Comparison of ENCODE assay signal across 19 cellular contexts in the genomic region with DNA sequence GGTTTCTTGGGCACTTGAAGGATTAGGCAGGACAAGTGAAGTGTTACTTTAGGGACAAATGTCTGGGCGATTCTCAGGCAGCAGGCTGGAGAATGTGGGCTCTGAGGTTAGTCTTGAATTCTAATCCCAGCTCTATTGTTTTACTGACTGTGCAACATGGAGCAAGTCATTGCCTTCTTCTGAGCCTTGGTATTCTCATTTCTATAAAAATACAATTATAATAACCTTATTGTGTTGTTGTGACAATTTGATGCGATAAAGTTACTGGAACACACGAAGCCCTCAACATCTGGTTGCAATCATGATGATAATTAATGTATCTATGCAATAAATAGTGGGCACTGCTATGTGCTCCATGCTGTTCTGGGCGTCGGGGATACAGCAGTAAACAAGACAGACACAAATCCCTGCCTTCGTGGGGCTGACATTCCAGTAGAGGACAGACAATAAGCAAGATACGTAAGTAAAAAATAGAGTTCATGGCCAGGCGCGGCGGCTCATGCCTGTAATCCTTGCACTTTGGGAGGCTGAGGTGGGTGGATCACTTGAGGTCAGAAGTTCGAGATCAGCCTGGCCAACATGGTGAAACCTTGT.
DNase-seq lines count a peak whose midpoint lies in the region; ATAC-seq, FAIRE-seq and TF ChIP-seq lines count a peak whose summit lies in the region.
"Had no signal": no experiment of that assay in that cellular context is flagged by ENCODE, and none has a peak within 500 bp of the region (broad histone marks: within the 10 kb centered on the region; RNA-seq: fewer than 3 reads in every experiment).

No MANE protein-coding gene starts in this region.

- no peak overlapping the region for H2BK20ac ChIP-seq in H1 (ENCODE audit: low read length)

- no peak overlapping the region for H2BK12ac ChIP-seq in H1 (ENCODE audit: low read depth, low read length)

- H3K4me3 ChIP-seq in BLaER1 treated with 17β-estradiol and CSF1 and Interleukin-3, amounts not matched to agents 10 nM and 100 nM: peak overlapping the region in 1 of 10 experiments; percentile 15; a peak in 1 of 20 replicates
- H3K4me3 ChIP-seq in H1 (ENCODE audit: extremely low read depth in 1 of 4, insufficient read depth in 2 of 4, low read depth in 3 of 4, low read length in 4 of 4): no peak overlapping the region
- H3K4me3 ChIP-seq: Peyer's patch, psoas muscle, tibial artery had no signal

- H3K4me1 ChIP-seq in BLaER1 treated with 17β-estradiol and CSF1 and Interleukin-3, amounts not matched to agents 10 nM and 100 nM: peaks cover 43 to 85% (median 70%) of the 10 kb centered on the region in 10 experiments
- H3K4me1 ChIP-seq in H1 (replicated peaks in 1 of 4; ENCODE audit: control insufficient read depth in 3 of 4, insufficient read depth in 4 of 4, low read length in 3 of 4): peaks cover 0 to 12% (median 2%) of the 10 kb centered on the region in 4 experiments; a peak in 2 of 7 replicates
- H3K4me1 ChIP-seq: Peyer's patch, psoas muscle had no signal

- H3K9ac ChIP-seq in BLaER1 treated with 17β-estradiol and CSF1 and Interleukin-3, amounts not matched to agents 10 nM and 100 nM: peak overlapping the region in 9 of 11 experiments; percentile 13 to 71 (median 62); a peak in 16 of 22 replicates
- no peak overlapping the region; a peak in 1 of 7 replicates for H3K9ac ChIP-seq in H1 (replicated peaks in 1 of 4; ENCODE audit: extremely low read depth in 1 of 4, low read depth in 3 of 4, low read length in 3 of 4)

- H3K23ac ChIP-seq in H1 (ENCODE audit: insufficient read length): no peak overlapping the region

- H3K27me3 ChIP-seq in BLaER1 treated with 17β-estradiol and CSF1 and Interleukin-3, amounts not matched to agents 10 nM and 100 nM: no peaks in the 10 kb centered on the region
- H3K27me3 ChIP-seq in H1 (replicated peaks in 1 of 4; ENCODE audit: control insufficient read depth in 3 of 4, extremely low read depth in 1 of 4, insufficient read depth in 3 of 4, low read length in 3 of 4): no peaks in the 10 kb centered on the region
- H3K27me3 ChIP-seq: Peyer's patch, tibial artery had no signal

- no peak overlapping the region for H3K14ac ChIP-seq in H1 (ENCODE audit: insufficient read length)

- CTCF ChIA-PET in H1 (lab: Charles Lee; ENCODE audit: partially characterized antibody): interaction anchor here (0.7 to 1.5 kb wide), 2 partner anchors 9 to 37 kb away, joined by 3 to 4 read pairs; no protein-coding TSS in a partner anchor

- H2BK5ac ChIP-seq in H1 (ENCODE audit: low read depth, low read length): no peak overlapping the region

- no peak for TF ChIP-seq POLR2A in H1 (IDR thresholded peaks at IDR 0.05; ENCODE audit: control extremely low read depth in 1 of 2, low read depth in 2 of 2, low read length in 2 of 2)

- peak overlapping the region in 9 of 11 experiments; percentile 28 to 81 (median 77); a peak in 18 of 22 replicates for H3K27ac ChIP-seq in BLaER1 treated with 17β-estradiol and CSF1 and Interleukin-3, amounts not matched to agents 10 nM and 100 nM
- H3K27ac ChIP-seq in H1 (ENCODE audit: low read depth, low read length): no peak overlapping the region
- H3K27ac ChIP-seq: Peyer's patch, psoas muscle had no signal

- H3K56ac ChIP-seq in H1 (replicated peaks; ENCODE audit: insufficient read length, low read depth, low read length): no peak overlapping the region

- TF ChIP-seq CTCF in H1 (IDR thresholded peaks at IDR 0.05; ENCODE audit: control extremely low read depth in 1 of 3, insufficient read depth in 1 of 3, low read depth in 1 of 3, low read length in 3 of 3) (no peak), nephron progenitor cell (IDR thresholded peaks at IDR 0.05) (no peak)

- peak overlapping the region; percentile 49 for H3K4me3 Mint-ChIP-seq in nephron progenitor cell
- H3K4me3 Mint-ChIP-seq in natural killer cell treated with Interleukin-12 subunit alpha and Interleukin-12 subunit beta and Interleukin-15 and Interleukin-18, amount 100 ng/mL, for 72 hours: no peak overlapping the region
- H3K4me3 Mint-ChIP-seq: activated CD8-positive, alpha-beta T cell treated with anti-CD3 and anti-CD28 coated beads for 36 hours; IgD-negative memory B cell had no signal

- H2AK5ac ChIP-seq in H1 (ENCODE audit: low read depth, low read length): peak overlapping the region; percentile 68; the same call in 1 of the 2 replicates

- no peak overlapping the region for H4K8ac ChIP-seq in H1 (ENCODE audit: extremely low read depth, insufficient read depth, low read length)

- H3K36me3 Mint-ChIP-seq in nephron progenitor cell (ENCODE audit: low read depth): peaks cover 9% of the 10 kb centered on the region
- H3K36me3 Mint-ChIP-seq in natural killer cell treated with Interleukin-12 subunit alpha and Interleukin-12 subunit beta and Interleukin-15 and Interleukin-18, amount 100 ng/mL, for 72 hours: no peaks in the 10 kb centered on the region
- H3K36me3 Mint-ChIP-seq: IgD-negative memory B cell had no signal

- H2AFZ ChIP-seq in H1 (ENCODE audit: low read length): no peak overlapping the region

- no peaks in the 10 kb centered on the region for H3K79me2 ChIP-seq in H1 (ENCODE audit: control insufficient read depth in 1 of 2, insufficient read depth in 2 of 2, low read length in 2 of 2)

- no peaks in the 10 kb centered on the region for H3K27me3 Mint-ChIP-seq in nephron progenitor cell (ENCODE audit: low read depth, poor library complexity)
- H3K27me3 Mint-ChIP-seq in natural killer cell treated with Interleukin-12 subunit alpha and Interleukin-12 subunit beta and Interleukin-15 and Interleukin-18, amount 100 ng/mL, for 72 hours: peaks cover 0 to 11% of the 10 kb centered on the region in 2 donors

- H2BK120ac ChIP-seq in H1 (replicated peaks; ENCODE audit: low read depth, low read length): no peak overlapping the region

- DNase-seq in H1 (ENCODE audit: low read depth in 1 of 2, low spot score in 2 of 2): no peak
- DNase-seq in nephron progenitor cell: peak; percentile 20
- no peak for DNase-seq in stimulated activated naive CD8-positive, alpha-beta T cell treated with anti-CD3 and anti-CD28 coated beads, Interleukin-15, Interleukin-2, amounts not matched to agents 100 U/mL and 50 U/mL, for 24 hours
- DNase-seq in NCI-H1694 (lab: John Stamatoyannopoulos, UW): no peak
- DNase-seq in natural killer cell treated with Interleukin-12 subunit alpha and Interleukin-12 subunit beta and Interleukin-15 and Interleukin-18, amount 100 ng/mL, for 72 hours (ENCODE audit: low spot score): no peak
- DNase-seq: activated CD8-positive, alpha-beta T cell treated with anti-CD3 and anti-CD28 coated beads for 36 hours; DND-41; NCI-H1105 treated with DMSO at 0.1 percent for 48 hours; NCI-H510A; Peyer's patch; psoas muscle; stimulated activated CD8-positive, alpha-beta memory T cell treated with anti-CD3 and anti-CD28 coated beads, Interleukin-4, amount 100 ng/mL, for 48 hours had no signal

- H4K5ac ChIP-seq in H1 (ENCODE audit: insufficient read length, low read depth, low read length): no peak overlapping the region

- no peak overlapping the region for H3K4ac ChIP-seq in H1 (replicated peaks; ENCODE audit: insufficient read length, low read depth, low read length)

- H3K36me3 ChIP-seq in BLaER1 treated with 17β-estradiol and CSF1 and Interleukin-3, amounts not matched to agents 10 nM and 100 nM: no peaks in the 10 kb centered on the region
- no peaks in the 10 kb centered on the region for H3K36me3 ChIP-seq in H1 (ENCODE audit: control insufficient read depth in 2 of 4, insufficient read depth in 4 of 4, low read length in 3 of 4)
- H3K36me3 ChIP-seq: Peyer's patch, tibial artery had no signal

- 79% methylated on average over 11 of the region's 11 CpGs; no CpG with 5 or more reads in 1 of the 2 experiments for WGBS in H1 (ENCODE audit: extremely low coverage in 1 of 2, insufficient coverage in 1 of 2, insufficient read length in 1 of 2, insufficient replicate concordance in 2 of 2, low coverage in 1 of 2, low lambda C conversion rate in 2 of 2, missing lambda C conversion rate in 1 of 2), 2 experiments

- peaks cover 9 to 14% (median 13%) of the 10 kb centered on the region in 11 experiments; a peak in 19 of 22 replicates for H3K9me3 ChIP-seq in BLaER1 treated with 17β-estradiol and CSF1 and Interleukin-3, amounts not matched to agents 10 nM and 100 nM (replicated peaks in 1 of 11)
- peaks cover 0 to 7% of the 10 kb centered on the region in 2 experiments; a peak in 1 of 4 replicates for H3K9me3 ChIP-seq in H1 (ENCODE audit: insufficient read depth in 2 of 2, low read depth in 1 of 2, low read length in 1 of 2)
- H3K9me3 ChIP-seq: Peyer's patch, psoas muscle, tibial artery had no signal

- H3K4me1 Mint-ChIP-seq in nephron progenitor cell: peaks cover 81% of the 10 kb centered on the region
- peaks cover 8 to 9% of the 10 kb centered on the region in 2 donors for H3K4me1 Mint-ChIP-seq in natural killer cell treated with Interleukin-12 subunit alpha and Interleukin-12 subunit beta and Interleukin-15 and Interleukin-18, amount 100 ng/mL, for 72 hours (ENCODE audit: low read depth in 2 of 2)

- POLR2A ChIA-PET in H1 (lab: Charles Lee; ENCODE audit: partially characterized antibody): no interaction called here

- H4K91ac ChIP-seq in H1 (replicated peaks; ENCODE audit: insufficient read length, low read length): no peak overlapping the region

- no peaks in the 10 kb centered on the region for H4K20me1 ChIP-seq in BLaER1 treated with 17β-estradiol and CSF1 and Interleukin-3, amounts not matched to agents 10 nM and 100 nM
- H4K20me1 ChIP-seq in H1 (replicated peaks in 1 of 2; ENCODE audit: control insufficient read depth in 1 of 2, insufficient read depth in 2 of 2, low read length in 2 of 2): no peaks in the 10 kb centered on the region

- H3K4me2 ChIP-seq in BLaER1 treated with 17β-estradiol and CSF1 and Interleukin-3, amounts not matched to agents 10 nM and 100 nM: peak overlapping the region; percentile 32 to 90 (median 82); a peak in 21 of 22 replicates
- H3K4me2 ChIP-seq in H1 (ENCODE audit: insufficient read depth in 1 of 2, low read depth in 2 of 2, low read length in 2 of 2): no peak overlapping the region

- TF ChIP-seq EP300 in Ishikawa (IDR thresholded peaks at IDR 0.05; ENCODE audit: borderline replicate concordance) (no peak; the same call in 1 of the 2 replicates), H1 (IDR thresholded peaks at IDR 0.05; ENCODE audit: borderline replicate concordance in 1 of 2, low read depth in 2 of 2, low read length in 2 of 2) (no peak)

- no peak overlapping the region for H2BK15ac ChIP-seq in H1 (ENCODE audit: low read length)

- H3K27ac Mint-ChIP-seq in nephron progenitor cell: peak overlapping the region; percentile 99
- no peak overlapping the region for H3K27ac Mint-ChIP-seq in natural killer cell treated with Interleukin-12 subunit alpha and Interleukin-12 subunit beta and Interleukin-15 and Interleukin-18, amount 100 ng/mL, for 72 hours
- H3K27ac Mint-ChIP-seq: activated CD8-positive, alpha-beta T cell treated with anti-CD3 and anti-CD28 coated beads for 36 hours; activated T-helper 2 cell treated with anti-CD3 and anti-CD28 coated beads, Interferon-gamma antibody, Interleukin-2, Interleukin-4, amounts not matched to agents 10 μg/mL and 5 μg/mL and 100 μg/mL, durations not matched to agents 14 hours and 24 hours and 36 hours had no signal

- H3K23me2 ChIP-seq in H1 (ENCODE audit: low read depth, low read length): no peaks in the 10 kb centered on the region

- no peak for TF ChIP-seq RAD21 in Ishikawa (IDR thresholded peaks at IDR 0.05; ENCODE audit: low read depth)
- TF ChIP-seq RAD21 in H1 (IDR thresholded peaks at IDR 0.05 in 1 of 2, conservative IDR thresholded peaks at IDR 0.05 in 1 of 2; ENCODE audit: low read depth in 2 of 2, low read length in 2 of 2): no peak

- no peak for ATAC-seq in stimulated activated naive CD8-positive, alpha-beta T cell treated with anti-CD3 and anti-CD28 coated beads, Interleukin-15, Interleukin-2, amounts not matched to agents 100 U/mL and 50 U/mL, for 24 hours
- ATAC-seq in natural killer cell treated with Interleukin-12 subunit alpha and Interleukin-12 subunit beta and Interleukin-15 and Interleukin-18, amount 100 ng/mL, for 72 hours: no peak
- ATAC-seq in GM18873 (IDR thresholded peaks at IDR 0.05; ENCODE audit: low FRiP score, unreplicated experiment): no peak
- ATAC-seq: activated CD8-positive, alpha-beta T cell treated with anti-CD3 and anti-CD28 coated beads for 36 hours had no signal

- H3K18ac ChIP-seq in H1 (ENCODE audit: extremely low read depth, low read length): no peak overlapping the region

- peaks cover 9% of the 10 kb centered on the region for H3K9me3 Mint-ChIP-seq in nephron progenitor cell
- no peaks in the 10 kb centered on the region for H3K9me3 Mint-ChIP-seq in natural killer cell treated with Interleukin-12 subunit alpha and Interleukin-12 subunit beta and Interleukin-15 and Interleukin-18, amount 100 ng/mL, for 72 hours
- H3K9me3 Mint-ChIP-seq: activated CD8-positive, alpha-beta T cell treated with anti-CD3 and anti-CD28 coated beads for 36 hours; activated T-helper 2 cell treated with anti-CD3 and anti-CD28 coated beads, Interferon-gamma antibody, Interleukin-2, Interleukin-4, amounts not matched to agents 10 μg/mL and 5 μg/mL and 100 μg/mL, durations not matched to agents 14 hours and 24 hours and 36 hours; IgD-negative memory B cell had no signal

- no peaks in the 10 kb centered on the region for H3K79me1 ChIP-seq in H1 (ENCODE audit: low read depth, low read length)

- no peak for FAIRE-seq in H1 (lab: Jason Lieb, UNC)
- FAIRE-seq: frontal cortex had no signal

Comparison
In these comparisons a context has a peak if more than half of its experiments do, and no peak if none do; other contexts are left out.
1. H3K4me2 ChIP-seq: peak in BLaER1 treated with 17β-estradiol and CSF1 and Interleukin-3, amounts not matched to agents 10 nM and 100 nM (11 of 11); none in H1 (0 of 2).
2. H3K9ac ChIP-seq: peak in BLaER1 treated with 17β-estradiol and CSF1 and Interleukin-3, amounts not matched to agents 10 nM and 100 nM (9 of 11); none in H1 (0 of 4).